ENCODE assay signal across 9 cellular contexts in the genomic region with DNA sequence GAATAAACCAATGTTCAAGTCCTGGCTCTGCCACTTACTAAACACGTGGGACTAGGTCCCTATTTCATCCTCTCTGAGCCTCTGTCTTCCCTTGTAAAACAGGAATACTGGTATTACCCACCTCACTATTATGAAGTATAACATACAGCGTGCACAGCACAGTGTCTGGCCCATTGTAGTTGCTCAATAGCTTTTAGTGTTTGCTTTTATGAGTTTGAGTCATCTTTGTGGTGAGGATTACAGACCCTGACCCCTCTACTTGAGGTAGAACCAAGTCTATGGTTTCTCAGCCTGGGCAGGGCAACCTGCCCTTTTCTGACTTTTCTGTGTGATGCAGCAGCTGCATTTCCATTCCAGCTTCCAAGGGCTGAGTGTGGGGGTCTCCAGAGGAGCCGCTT. TPM values are rescaled to one million over a fixed set of nuclear protein-coding genes. Genes with fewer than 3 reads are reported as not detected.
DNase-seq lines count a peak whose midpoint lies in the region; ATAC-seq and TF ChIP-seq lines count a peak whose summit lies in the region.
"Had no signal": no experiment of that assay in that cellular context is flagged by ENCODE, and none has a peak within 500 bp of the region (broad histone marks: within the 10 kb centered on the region; RNA-seq: fewer than 3 reads in every experiment).

No MANE protein-coding gene starts in this region.

- no peak overlapping the region for H2AFZ ChIP-seq in fibroblast of lung (ENCODE audit: low read length)

- H3K4me3 Mint-ChIP-seq in activated naive CD8-positive, alpha-beta T cell treated with anti-CD3 and anti-CD28 coated beads, Interleukin-2, amount 50 U/mL, for 24 hours: no peak overlapping the region
- H3K4me3 Mint-ChIP-seq in activated naive CD8-positive, alpha-beta T cell treated with anti-CD3 and anti-CD28 coated beads for 36 hours: no peak overlapping the region
- H3K4me3 Mint-ChIP-seq: stimulated activated naive CD8-positive, alpha-beta T cell treated with anti-CD3 and anti-CD28 coated beads, Interleukin-15, Interleukin-2, amounts not matched to agents 100 ng/mL and 50 ng/mL, for 24 hours had no signal

- H3K27me3 Mint-ChIP-seq in activated naive CD8-positive, alpha-beta T cell treated with anti-CD3 and anti-CD28 coated beads, Interleukin-2, amount 50 U/mL, for 24 hours: peaks cover 36% of the 10 kb centered on the region
- peaks cover 79% of the 10 kb centered on the region for H3K27me3 Mint-ChIP-seq in activated naive CD8-positive, alpha-beta T cell treated with anti-CD3 and anti-CD28 coated beads for 36 hours

- no peak overlapping the region for H3K4me2 ChIP-seq in fibroblast of lung (ENCODE audit: extremely low read depth, insufficient read depth, low read length)

- H3K27ac Mint-ChIP-seq in activated naive CD8-positive, alpha-beta T cell treated with anti-CD3 and anti-CD28 coated beads, Interleukin-2, amount 50 U/mL, for 24 hours: no peak overlapping the region
- no peak overlapping the region for H3K27ac Mint-ChIP-seq in activated naive CD8-positive, alpha-beta T cell treated with anti-CD3 and anti-CD28 coated beads for 36 hours
- H3K27ac Mint-ChIP-seq: stimulated activated naive CD8-positive, alpha-beta T cell treated with anti-CD3 and anti-CD28 coated beads, Interleukin-15, Interleukin-2, amounts not matched to agents 100 ng/mL and 50 ng/mL, for 24 hours had no signal

- H3K9ac ChIP-seq in fibroblast of lung (ENCODE audit: insufficient read depth, low read length): no peak overlapping the region

- H3K4me3 ChIP-seq in fibroblast of lung (replicated peaks in 1 of 4; ENCODE audit: control extremely low read depth in 1 of 4, insufficient read depth in 1 of 4, low read depth in 3 of 4, low read length in 4 of 4): no peak overlapping the region

- H3K4me1 Mint-ChIP-seq in activated naive CD8-positive, alpha-beta T cell treated with anti-CD3 and anti-CD28 coated beads, Interleukin-2, amount 50 U/mL, for 24 hours: peaks cover 12% of the 10 kb centered on the region
- peaks cover 16% of the 10 kb centered on the region for H3K4me1 Mint-ChIP-seq in activated naive CD8-positive, alpha-beta T cell treated with anti-CD3 and anti-CD28 coated beads for 36 hours

- no peaks in the 10 kb centered on the region for H3K79me2 ChIP-seq in fibroblast of lung (ENCODE audit: control insufficient read depth, insufficient read depth, low read length)

- no peak overlapping the region for H3K27ac ChIP-seq in fibroblast of lung (ENCODE audit: insufficient read depth, low read length)

- no peaks in the 10 kb centered on the region for H3K9me3 Mint-ChIP-seq in activated naive CD8-positive, alpha-beta T cell treated with anti-CD3 and anti-CD28 coated beads, Interleukin-2, amount 50 U/mL, for 24 hours
- H3K9me3 Mint-ChIP-seq in activated naive CD8-positive, alpha-beta T cell treated with anti-CD3 and anti-CD28 coated beads for 36 hours: no peaks in the 10 kb centered on the region

- no peaks in the 10 kb centered on the region for H3K27me3 ChIP-seq in fibroblast of lung (ENCODE audit: control insufficient read depth, insufficient read depth, low read length)

- DNase-seq in activated naive CD8-positive, alpha-beta T cell treated with anti-CD3 and anti-CD28 coated beads, Interleukin-2, amount 50 U/mL, for 24 hours: no peak
- DNase-seq in activated naive CD8-positive, alpha-beta T cell treated with anti-CD3 and anti-CD28 coated beads for 36 hours: no peak
- DNase-seq in RPMI7951 (ENCODE audit: low read depth) (peak; percentile 79), fibroblast of lung (ENCODE audit: low read depth in 2 of 2) (peak; percentile 89 to 94)
- DNase-seq in stimulated activated naive CD8-positive, alpha-beta T cell treated with anti-CD3 and anti-CD28 coated beads, Interleukin-15, Interleukin-2, amounts not matched to agents 100 U/mL and 50 U/mL, for 24 hours: no peak

- H3K36me3 Mint-ChIP-seq in activated naive CD8-positive, alpha-beta T cell treated with anti-CD3 and anti-CD28 coated beads, Interleukin-2, amount 50 U/mL, for 24 hours (ENCODE audit: low read depth): no peaks in the 10 kb centered on the region
- no peaks in the 10 kb centered on the region for H3K36me3 Mint-ChIP-seq in activated naive CD8-positive, alpha-beta T cell treated with anti-CD3 and anti-CD28 coated beads for 36 hours

- peak; percentile 72 for ATAC-seq in activated naive CD8-positive, alpha-beta T cell treated with anti-CD3 and anti-CD28 coated beads, Interleukin-2, amount 50 U/mL, for 24 hours
- peak; percentile 68 for ATAC-seq in stimulated activated naive CD8-positive, alpha-beta T cell treated with anti-CD3 and anti-CD28 coated beads, Interleukin-15, Interleukin-2, amounts not matched to agents 100 U/mL and 50 U/mL, for 24 hours
- ATAC-seq in GM21381 (IDR thresholded peaks at IDR 0.05; ENCODE audit: unreplicated experiment): no peak
- ATAC-seq in GM21526 (IDR thresholded peaks at IDR 0.05; ENCODE audit: low FRiP score, unreplicated experiment): no peak
- no peak for ATAC-seq in HG03354 (IDR thresholded peaks at IDR 0.05; ENCODE audit: poor library complexity, severe bottlenecking, unreplicated experiment)

- H4K20me1 ChIP-seq in fibroblast of lung (ENCODE audit: control insufficient read depth, extremely low read depth, insufficient read depth, low read length): no peaks in the 10 kb centered on the region

- no peaks in the 10 kb centered on the region for H3K36me3 ChIP-seq in fibroblast of lung (ENCODE audit: control insufficient read depth, insufficient read depth, low read length)

- H3K4me1 ChIP-seq in fibroblast of lung (ENCODE audit: control insufficient read depth, extremely low read depth, insufficient read depth, low read length): no peaks in the 10 kb centered on the region

- no peaks in the 10 kb centered on the region for H3K9me3 ChIP-seq in fibroblast of lung (ENCODE audit: control insufficient read depth, insufficient read depth, low read depth, low read length)

- no peak for TF ChIP-seq CTCF in fibroblast of lung (conservative IDR thresholded peaks at IDR 0.05 in 1 of 2, IDR thresholded peaks at IDR 0.05 in 1 of 2; ENCODE audit: low read depth in 1 of 2, low read length in 2 of 2)

RNA-seq across cellular contexts. Expression of a gene that starts 16.5 kb away (rescaled TPM):
- 1 to 10 TPM; 6.0 to 6.9 TPM for total RNA-seq in activated naive CD8-positive, alpha-beta T cell treated with anti-CD3 and anti-CD28 coated beads for 36 hours
- 23.2 and 42.0 TPM in 2 replicates for total RNA-seq in RPMI7951 (2014; rRNA removed; shearing (Covaris generic))
- 2.8 and 6.2 TPM in 2 replicates for total RNA-seq in fibroblast of lung
- 0.54 and 6.3 TPM in 2 replicates for polyA plus RNA-seq in fibroblast of lung
- polyA plus RNA-seq in fibroblast of lung (2012): 0.46 and 5.7 TPM in 2 replicates
- polyA minus RNA-seq in fibroblast of lung (ENCODE audit: low replicate concordance): 1.0 and 2.6 TPM in 2 replicates

RNA-seq across cellular contexts. Expression of a gene that starts 23.4 kb away (rescaled TPM):
- total RNA-seq in activated naive CD8-positive, alpha-beta T cell treated with anti-CD3 and anti-CD28 coated beads for 36 hours: 10 to 100 TPM; 51.1 to 56.9 TPM
- total RNA-seq in RPMI7951 (2014; rRNA removed; shearing (Covaris generic)): 41.4 and 59.2 TPM in 2 replicates
- 15.4 and 21.8 TPM in 2 replicates for total RNA-seq in fibroblast of lung
- polyA plus RNA-seq in fibroblast of lung: 56.1 and 77.9 TPM in 2 replicates
- polyA plus RNA-seq in fibroblast of lung (2012): 82.1 and 83.1 TPM in 2 replicates
- polyA minus RNA-seq in fibroblast of lung (ENCODE audit: low replicate concordance): 60.8 and 70.3 TPM in 2 replicates

Comparison
In these comparisons a context has a peak if more than half of its experiments do, and no peak if none do; other contexts are left out.
1. ATAC-seq: peak in activated naive CD8-positive, alpha-beta T cell treated with anti-CD3 and anti-CD28 coated beads, Interleukin-2, amount 50 U/mL, for 24 hours (single experiment) and stimulated activated naive CD8-positive, alpha-beta T cell treated with anti-CD3 and anti-CD28 coated beads, Interleukin-15, Interleukin-2, amounts not matched to agents 100 U/mL and 50 U/mL, for 24 hours (single experiment); none in GM21381 (single experiment), GM21526 (single experiment) and HG03354 (single experiment).
2. DNase-seq: peak in RPMI7951 (single experiment) and fibroblast of lung (2 of 2); none in activated naive CD8-positive, alpha-beta T cell treated with anti-CD3 and anti-CD28 coated beads, Interleukin-2, amount 50 U/mL, for 24 hours (single experiment), activated naive CD8-positive, alpha-beta T cell treated with anti-CD3 and anti-CD28 coated beads for 36 hours (single experiment) and stimulated activated naive CD8-positive, alpha-beta T cell treated with anti-CD3 and anti-CD28 coated beads, Interleukin-15, Interleukin-2, amounts not matched to agents 100 U/mL and 50 U/mL, for 24 hours (single experiment).